In genomic region chr6:53795702-53796450, GRCh38 we compare ENCODE assay signal across 8 cellular contexts. TPM values are rescaled to one million over a fixed set of nuclear protein-coding genes. Genes with fewer than 3 reads are reported as not detected.
DNase-seq lines count a peak whose midpoint lies in the region; ATAC-seq and TF ChIP-seq lines count a peak whose summit lies in the region.

No MANE protein-coding gene starts in this region.

- H3K27me3 Mint-ChIP-seq in activated CD4-positive, alpha-beta memory T cell treated with anti-CD3 and anti-CD28 coated beads for 36 hours, result peaks cover 9% of the 10 kb centered on the region
- H3K27me3 Mint-ChIP-seq in naive thymus-derived CD8-positive, alpha-beta T cell, result peaks cover 1 to 15% (median 4%) of the 10 kb centered on the region in 5 donors

- POLR2A ChIA-PET in AG04449 (lab: Yijun Ruan, JAX), result interaction anchor here (0.7 to 2.4 kb wide), 4 partner anchors 25 to 164 kb away, joined by 3 to 20 read pairs (median 5); no protein-coding TSS in a partner anchor
- POLR2A ChIA-PET in activated CD4-positive, alpha-beta memory T cell treated with anti-CD3 and anti-CD28 coated beads for 36 hours (lab: Charles Lee), result no interaction called here
- POLR2A ChIA-PET in naive thymus-derived CD8-positive, alpha-beta T cell (lab: Charles Lee), result no interaction called here

- DNase-seq in AG04449 (ENCODE audit: low read depth, low spot score) (no peak), HT-29 (ENCODE audit: low spot score) (peak; percentile 72), esophagus muscularis mucosa (ENCODE audit: extremely low spot score) (no peak), aorta (peak; percentile 65 to 85)
- peak; percentile 18 for DNase-seq in activated CD4-positive, alpha-beta memory T cell treated with anti-CD3 and anti-CD28 coated beads for 36 hours
- DNase-seq in naive thymus-derived CD8-positive, alpha-beta T cell, result peak in 7 of 10 donors; percentile 1 to 63 (median 21)

- ATAC-seq in naive thymus-derived CD8-positive, alpha-beta T cell, result no peak
- peak; percentile 45 for ATAC-seq in aorta (ENCODE audit: low FRiP score)
- no peak for ATAC-seq in HG02588 (IDR thresholded peaks at IDR 0.05; ENCODE audit: unreplicated experiment)
- no peak for ATAC-seq in GM19351 (IDR thresholded peaks at IDR 0.05; ENCODE audit: unreplicated experiment)

- H3K36me3 ChIP-seq in esophagus muscularis mucosa, result no peaks in the 10 kb centered on the region
- no peaks in the 10 kb centered on the region for H3K36me3 ChIP-seq in aorta (ENCODE audit: control insufficient read depth in 1 of 2, insufficient read depth in 2 of 2, low read length in 1 of 2)

- H3K4me1 Mint-ChIP-seq in activated CD4-positive, alpha-beta memory T cell treated with anti-CD3 and anti-CD28 coated beads for 36 hours (ENCODE audit: low read depth), result peaks cover 24% of the 10 kb centered on the region
- peaks cover 22 to 35% (median 28%) of the 10 kb centered on the region in 4 donors for H3K4me1 Mint-ChIP-seq in naive thymus-derived CD8-positive, alpha-beta T cell

- peak overlapping the region; percentile 97 for H3K4me3 Mint-ChIP-seq in activated CD4-positive, alpha-beta memory T cell treated with anti-CD3 and anti-CD28 coated beads for 36 hours
- H3K4me3 Mint-ChIP-seq in naive thymus-derived CD8-positive, alpha-beta T cell, result peak overlapping the region; percentile 83 to 97 (median 95)

- H3K36me3 Mint-ChIP-seq in activated CD4-positive, alpha-beta memory T cell treated with anti-CD3 and anti-CD28 coated beads for 36 hours, result no peaks in the 10 kb centered on the region
- H3K36me3 Mint-ChIP-seq in naive thymus-derived CD8-positive, alpha-beta T cell, result no peaks in the 10 kb centered on the region

- H3K27ac ChIP-seq in esophagus muscularis mucosa (replicated peaks in 1 of 4), result peak overlapping the region; percentile 76 to 88 (median 83)
- H3K27ac ChIP-seq in aorta (ENCODE audit: low read depth in 1 of 2, low read length in 2 of 2), result peak overlapping the region in 1 of 2 donors; percentile 65

- TF ChIP-seq CTCF in AG04449 (IDR thresholded peaks at IDR 0.05; ENCODE audit: insufficient read depth, low read length, missing control alignments) (no peak), esophagus muscularis mucosa (IDR thresholded peaks at IDR 0.05) (no peak)

- H3K27me3 ChIP-seq in esophagus muscularis mucosa (no peaks in the 10 kb centered on the region), aorta (ENCODE audit: control insufficient read depth in 1 of 2, insufficient read depth in 2 of 2, low read length in 1 of 2) (no peaks in the 10 kb centered on the region)

- no peak for TF ChIP-seq POLR2A in esophagus muscularis mucosa (IDR thresholded peaks at IDR 0.05; ENCODE audit: low read depth)

- intact Hi-C loops in activated CD4-positive, alpha-beta memory T cell treated with anti-CD3 and anti-CD28 coated beads for 36 hours (cut with micrococcal nuclease), result loop anchor here (5.0 kb wide), 1 partner anchor 144 kb away; no protein-coding TSS in a partner anchor
- intact Hi-C loops in esophagus muscularis mucosa (cut with DNase I), result loop anchor here (10.0 kb wide), 4 partner anchors 99 to 801 kb away; partner anchors contain the start of genes GCLC and GSTA4
- intact Hi-C loops in aorta (cut with DNase I), result loop anchor here (5.0 to 10.0 kb wide), 3 partner anchors 41 to 251 kb away; partner anchors contain the start of gene GCLC (in 1 of the 2)

- no peak overlapping the region for H3K27ac Mint-ChIP-seq in activated CD4-positive, alpha-beta memory T cell treated with anti-CD3 and anti-CD28 coated beads for 36 hours
- H3K27ac Mint-ChIP-seq in naive thymus-derived CD8-positive, alpha-beta T cell, result peak overlapping the region; percentile 25 to 90 (median 78)

- 21% methylated on average over 10 of the region's 47 CpGs for WGBS in esophagus muscularis mucosa
- WGBS in aorta, 2 donors, result 1% methylated on average over 47 of the region's 47 CpGs

- no peaks in the 10 kb centered on the region for H3K9me3 ChIP-seq in esophagus muscularis mucosa
- H3K9me3 ChIP-seq in aorta (ENCODE audit: control insufficient read depth, low read length), result no peaks in the 10 kb centered on the region

- H3K4me3 ChIP-seq in AG04449 (ENCODE audit: low read depth, low read length) (peak overlapping the region; percentile 86), esophagus muscularis mucosa (peak overlapping the region; percentile 77 to 96 (median 88)), aorta (ENCODE audit: low read length in 2 of 2) (peak overlapping the region; percentile 72 to 80)

- H3K9me3 Mint-ChIP-seq in activated CD4-positive, alpha-beta memory T cell treated with anti-CD3 and anti-CD28 coated beads for 36 hours, result no peaks in the 10 kb centered on the region
- H3K9me3 Mint-ChIP-seq in naive thymus-derived CD8-positive, alpha-beta T cell, result peaks cover 0 to 2% (median 0%) of the 10 kb centered on the region in 9 donors

- peaks cover 16 to 37% (median 32%) of the 10 kb centered on the region in 4 donors for H3K4me1 ChIP-seq in esophagus muscularis mucosa
- H3K4me1 ChIP-seq in aorta (ENCODE audit: control insufficient read depth in 1 of 2, insufficient read depth in 2 of 2, low read length in 2 of 2), result no peaks in the 10 kb centered on the region

- CTCF ChIA-PET in AG04449 (lab: Yijun Ruan, JAX), result interaction anchor here (0.7 to 9.3 kb wide), 4 partner anchors 64 to 304 kb away, joined by 3 to 64 read pairs (median 8); no protein-coding TSS in a partner anchor
- CTCF ChIA-PET in activated CD4-positive, alpha-beta memory T cell treated with anti-CD3 and anti-CD28 coated beads for 36 hours (lab: Charles Lee), result interaction anchor here (1.0 to 1.6 kb wide), 4 partner anchors 32 to 252 kb away, joined by 3 to 5 read pairs (median 4); no protein-coding TSS in a partner anchor

- peak; percentile 3 for TF ChIP-seq EP300 in esophagus muscularis mucosa (IDR thresholded peaks at IDR 0.05)

RNA-seq across cellular contexts. Expression of gene LRRC1, which starts 1.1 kb away (rescaled TPM):
- 56.7 and 64.0 TPM in 2 replicates for total RNA-seq in HT-29 (2014; rRNA removed; shearing (Covaris generic))
- total RNA-seq in activated CD4-positive, alpha-beta memory T cell treated with anti-CD3 and anti-CD28 coated beads for 36 hours, result 1 to 10 TPM; 3.2 TPM
- total RNA-seq in esophagus muscularis mucosa (10 to 100 TPM; 10.4 to 13.0 (median 12.6) TPM), aorta (10 to 100 TPM; 25.3 to 25.4 TPM)
- 1 to 10 TPM; 2.5 to 3.8 TPM for total RNA-seq in naive thymus-derived CD8-positive, alpha-beta T cell
- 1 to 10 TPM in 2 of 3 donors, under 1 TPM in 1; 0.73 to 1.7 (median 1.5) TPM for polyA plus RNA-seq in naive thymus-derived CD8-positive, alpha-beta T cell
- 1 to 10 TPM; 5.5 to 6.3 TPM for polyA plus RNA-seq in aorta

Comparison
In these comparisons a context has a peak if more than half of its experiments do, and no peak if none do; other contexts are left out.
1. DNase-seq: peak in HT-29 (single experiment), activated CD4-positive, alpha-beta memory T cell treated with anti-CD3 and anti-CD28 coated beads for 36 hours (single experiment), naive thymus-derived CD8-positive, alpha-beta T cell (7 of 10) and aorta (2 of 2); none in AG04449 (single experiment) and esophagus muscularis mucosa (single experiment).
2. Peak in every context shown above with its lines, with median percentiles within 50 percentile points of each other: H3K4me3 ChIP-seq.